20 cellular contexts compared by ENCODE assay signal in genomic region chr3:152120606-152121291, GRCh38.
DNase-seq lines count a peak whose midpoint lies in the region; ATAC-seq and TF ChIP-seq lines count a peak whose summit lies in the region.
"Had no signal": no experiment of that assay in that cellular context is flagged by ENCODE, and none has a peak within 500 bp of the region (broad histone marks: within the 10 kb centered on the region; RNA-seq: fewer than 3 reads in every experiment).

No MANE protein-coding gene starts in this region.

- H2AFZ ChIP-seq in HCT116 (ENCODE audit: low read depth, low read length, poor library complexity, severe bottlenecking), result peak overlapping the region; percentile 37
- H2AFZ ChIP-seq: GM23338 had no signal

- no peaks in the 10 kb centered on the region for H3K4me1 ChIP-seq in HCT116 (ENCODE audit: control insufficient read depth in 1 of 2, insufficient read depth in 2 of 2, low read length in 2 of 2)
- H3K4me1 ChIP-seq in adipocyte (ENCODE audit: control insufficient read depth, insufficient read depth, low read length), result peaks cover 32% of the 10 kb centered on the region
- no peaks in the 10 kb centered on the region for H3K4me1 ChIP-seq in transverse colon
- H3K4me1 ChIP-seq: BLaER1, gastroesophageal sphincter had no signal

- WGBS in transverse colon (ENCODE audit: low coverage in 1 of 2), 2 donors, result 67 to 87% methylated on average over 2 of the region's 2 CpGs

- DNase-seq in HCT116 (ENCODE audit: low read depth, low spot score) (no peak), adipocyte (ENCODE audit: low read depth) (no peak), fibroblast of peridontal ligament (ENCODE audit: extremely low read depth) (peak; percentile 28), transverse colon (no peak), SIG-M5 (lab: John Stamatoyannopoulos, UW) (no peak), DMS114 treated with DMSO at 0.1 percent for 48 hours (lab: John Stamatoyannopoulos, UW; ENCODE audit: unreplicated experiment) (no peak)
- DNase-seq: activated naive CD8-positive, alpha-beta T cell treated with anti-CD3 and anti-CD28 coated beads, Interleukin-2, amount 50 U/mL, for 24 hours; NCI-H1417; NCI-H774; occipital lobe; stimulated activated CD4-positive, alpha-beta T cell treated with anti-CD3 and anti-CD28 coated beads, Interleukin-4, amount 100 ng/mL, for 4 hours; stimulated activated CD8-positive, alpha-beta memory T cell treated with anti-CD3 and anti-CD28 coated beads, Interleukin-4, amount 100 ng/mL, for 48 hours; substantia nigra had no signal

- BruUV-seq in HCT116 (replicated peaks; lab: Mats Ljungman, UMichigan), result no TSS peak

- no peak for TF ChIP-seq EP300 in transverse colon (IDR thresholded peaks at IDR 0.05; ENCODE audit: low read depth)

- ATAC-seq in HCT116 (no peak), HG02885 (IDR thresholded peaks at IDR 0.05; ENCODE audit: poor library complexity, unreplicated experiment) (no peak)
- ATAC-seq: activated naive CD8-positive, alpha-beta T cell treated with anti-CD3 and anti-CD28 coated beads, Interleukin-2, amount 50 U/mL, for 24 hours; gastroesophageal sphincter; GM23338; left lobe of liver; WTC11 had no signal

- no peak overlapping the region for H3K4me2 ChIP-seq in HCT116 (ENCODE audit: low read length)
- H3K4me2 ChIP-seq: BLaER1, GM23338 had no signal

- intact Hi-C loops in HCT116 (cut with micrococcal nuclease) (no loop called here), transverse colon (cut with DNase I; ENCODE audit: low total_unique reads) (no loop called here)

- H3K79me2 ChIP-seq in HCT116 (ENCODE audit: insufficient read depth, low read length), result no peaks in the 10 kb centered on the region

- H3K36me3 ChIP-seq in HCT116 (ENCODE audit: control insufficient read depth in 1 of 2, insufficient read depth in 2 of 2, low read length in 2 of 2) (no peaks in the 10 kb centered on the region), adipocyte (ENCODE audit: control insufficient read depth, insufficient read depth, low read length, severe bottlenecking) (no peaks in the 10 kb centered on the region), transverse colon (no peaks in the 10 kb centered on the region)
- H3K36me3 ChIP-seq: BLaER1, gastroesophageal sphincter had no signal

- CTCF ChIA-PET in HCT116 (lab: Charles Lee), result no interaction called here

- no peak for TF ChIP-seq CTCF in HCT116 (IDR thresholded peaks at IDR 0.05 in 2 of 3, conservative IDR thresholded peaks at IDR 0.05 in 1 of 3; ENCODE audit: borderline replicate concordance in 1 of 3, insufficient read depth in 1 of 3, low read depth in 2 of 3, low read length in 2 of 3)
- TF ChIP-seq CTCF in transverse colon (IDR thresholded peaks at IDR 0.05), result no peak

- H3K4me3 ChIP-seq in HCT116 (replicated peaks in 1 of 2; ENCODE audit: low read depth in 1 of 2, low read length in 2 of 2), result no peak overlapping the region
- peak overlapping the region; percentile 36 for H3K4me3 ChIP-seq in adipocyte (ENCODE audit: low read length)
- no peak overlapping the region for H3K4me3 ChIP-seq in transverse colon
- H3K4me3 ChIP-seq: BLaER1, gastroesophageal sphincter, GM23338 had no signal

- no peaks in the 10 kb centered on the region for H4K20me1 ChIP-seq in HCT116 (ENCODE audit: insufficient read depth)
- H4K20me1 ChIP-seq: BLaER1 had no signal

- H3K9ac ChIP-seq in HCT116 (ENCODE audit: low read length), result no peak overlapping the region
- peak overlapping the region; percentile 62 for H3K9ac ChIP-seq in adipocyte (ENCODE audit: low read length)
- H3K9ac ChIP-seq: BLaER1 had no signal

- no peaks in the 10 kb centered on the region for H3K9me2 ChIP-seq in HCT116 (ENCODE audit: insufficient read depth)

- TF ChIP-seq RAD21 in HCT116 (IDR thresholded peaks at IDR 0.05; ENCODE audit: low read depth), result no peak

- H3K9me3 ChIP-seq in HCT116 (ENCODE audit: control insufficient read depth in 1 of 2, insufficient read depth in 1 of 2, low read depth in 1 of 2, low read length in 2 of 2) (no peaks in the 10 kb centered on the region), adipocyte (ENCODE audit: control insufficient read depth, low read length) (no peaks in the 10 kb centered on the region), transverse colon (no peaks in the 10 kb centered on the region)
- H3K9me3 ChIP-seq: BLaER1, gastroesophageal sphincter had no signal

- in situ Hi-C loops in transverse colon (cut with MboI; ENCODE audit: low pct_ligation_motif_present in 1 of 4, low pct_unique_long_range_greater_than_20kb in 1 of 4, low sequenced_read_pairs in 3 of 4), result no loop called here

- H3K27ac ChIP-seq in HCT116 (ENCODE audit: low read depth, low read length), result no peak overlapping the region
- H3K27ac ChIP-seq in transverse colon, result peak overlapping the region in 3 of 4 donors; percentile 39 to 50 (median 45)
- H3K27ac ChIP-seq: BLaER1, gastroesophageal sphincter, HL-60 had no signal

- H3K27me3 ChIP-seq in HCT116 (ENCODE audit: insufficient read depth, low read length) (no peaks in the 10 kb centered on the region), adipocyte (replicated peaks; ENCODE audit: control insufficient read depth, insufficient read depth, low read length) (no peaks in the 10 kb centered on the region), transverse colon (no peaks in the 10 kb centered on the region)
- H3K27me3 ChIP-seq: BLaER1, gastroesophageal sphincter had no signal

- RAD21 ChIA-PET in HCT116 (lab: Charles Lee; ENCODE audit: low non-redundant PET in 1 of 2, low total read pairs in 2 of 2, uncharacterized antibody in 2 of 2, unreplicated experiment in 2 of 2), result no interaction called here

- TF ChIP-seq POLR2A in HCT116 (IDR thresholded peaks at IDR 0.05; ENCODE audit: borderline replicate concordance, extremely low read depth, insufficient read depth, insufficient read length), result no peak
- TF ChIP-seq POLR2A in transverse colon (IDR thresholded peaks at IDR 0.05), result no peak

- POLR2A ChIA-PET in HCT116 (lab: Charles Lee), result no interaction called here

TF ChIP-seq in HCT116, 20 proteins besides CTCF, POLR2A, EP300 and RAD21:
- TF ChIP-seq EGR1 (IDR thresholded peaks at IDR 0.05; ENCODE audit: low read depth), result no peak
